Comparison of ENCODE assay signal across 1 cellular context in the genomic region with DNA sequence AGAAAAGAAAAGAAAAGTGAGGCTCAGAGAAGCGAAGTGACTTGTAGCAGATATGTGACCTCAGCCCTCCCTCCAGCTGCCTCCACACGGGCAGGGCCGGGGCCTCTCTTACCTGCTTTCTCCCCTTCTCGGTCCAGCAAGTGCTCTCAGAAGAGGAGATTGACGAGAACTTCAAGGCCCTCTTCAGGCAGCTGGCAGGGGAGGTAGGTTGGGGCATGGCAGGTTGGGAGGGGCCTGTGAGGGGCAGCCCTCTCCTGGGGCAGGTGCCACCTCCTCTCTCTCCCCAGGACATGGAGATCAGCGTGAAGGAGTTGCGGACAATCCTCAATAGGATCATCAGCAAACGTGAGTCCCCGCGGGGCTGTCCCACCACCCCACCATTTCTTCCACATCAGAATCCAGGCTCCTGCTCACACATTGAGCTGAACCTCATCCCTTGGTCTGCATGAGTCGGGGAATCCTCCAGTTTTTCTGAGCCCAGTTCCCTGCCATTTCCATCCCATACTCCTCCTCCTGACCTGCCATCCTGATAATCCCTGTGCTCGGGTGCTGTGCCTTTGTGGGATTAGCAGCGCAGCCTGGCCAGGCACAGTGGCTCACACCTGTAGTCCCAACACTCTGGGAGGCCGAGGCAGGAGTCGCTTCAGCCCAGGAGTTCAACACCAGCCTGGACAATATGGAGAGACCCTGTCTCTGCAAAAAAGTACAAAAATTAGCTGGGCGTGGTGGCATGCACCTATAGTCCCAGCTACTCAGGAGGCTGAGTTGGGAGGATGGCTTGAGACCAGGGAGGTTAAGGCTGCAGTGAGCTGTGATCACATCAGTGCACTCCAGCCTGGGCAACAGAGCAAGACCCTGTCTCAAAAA.
TF ChIP-seq lines count a peak whose summit lies in the region.

No MANE protein-coding gene starts in this region.

TF ChIP-seq in WTC11, 78 proteins besides CTCF, POLR2A, EP300 and RAD21 (continued from another document):
- TF ChIP-seq, protein P1, sequence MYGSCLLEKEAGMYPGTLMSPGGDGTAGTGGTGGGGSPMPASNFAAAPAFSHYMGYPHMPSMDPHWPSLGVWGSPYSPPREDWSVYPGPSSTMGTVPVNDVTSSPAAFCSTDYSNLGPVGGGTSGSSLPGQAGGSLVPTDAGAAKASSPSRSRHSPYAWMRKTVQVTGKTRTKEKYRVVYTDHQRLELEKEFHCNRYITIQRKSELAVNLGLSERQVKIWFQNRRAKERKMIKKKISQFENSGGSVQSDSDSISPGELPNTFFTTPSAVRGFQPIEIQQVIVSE (CRISPR knock-in tag; IDR thresholded peaks at IDR 0.05; ENCODE audit: borderline replicate concordance): no peak
- TF ChIP-seq SMAD4 (CRISPR knock-in tag; IDR thresholded peaks at IDR 0.05): no peak
- no peak for TF ChIP-seq ZNF317 (CRISPR knock-in tag; IDR thresholded peaks at IDR 0.05; ENCODE audit: borderline replicate concordance, low read depth)
- no peak for TF ChIP-seq NFYB (CRISPR knock-in tag; conservative IDR thresholded peaks at IDR 0.05; ENCODE audit: low read depth)
- TF ChIP-seq, protein P2, sequence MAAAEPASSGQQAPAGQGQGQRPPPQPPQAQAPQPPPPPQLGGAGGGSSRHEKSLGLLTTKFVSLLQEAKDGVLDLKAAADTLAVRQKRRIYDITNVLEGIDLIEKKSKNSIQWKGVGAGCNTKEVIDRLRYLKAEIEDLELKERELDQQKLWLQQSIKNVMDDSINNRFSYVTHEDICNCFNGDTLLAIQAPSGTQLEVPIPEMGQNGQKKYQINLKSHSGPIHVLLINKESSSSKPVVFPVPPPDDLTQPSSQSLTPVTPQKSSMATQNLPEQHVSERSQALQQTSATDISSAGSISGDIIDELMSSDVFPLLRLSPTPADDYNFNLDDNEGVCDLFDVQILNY (CRISPR knock-in tag; IDR thresholded peaks at IDR 0.05): no peak
- TF ChIP-seq, protein P3, sequence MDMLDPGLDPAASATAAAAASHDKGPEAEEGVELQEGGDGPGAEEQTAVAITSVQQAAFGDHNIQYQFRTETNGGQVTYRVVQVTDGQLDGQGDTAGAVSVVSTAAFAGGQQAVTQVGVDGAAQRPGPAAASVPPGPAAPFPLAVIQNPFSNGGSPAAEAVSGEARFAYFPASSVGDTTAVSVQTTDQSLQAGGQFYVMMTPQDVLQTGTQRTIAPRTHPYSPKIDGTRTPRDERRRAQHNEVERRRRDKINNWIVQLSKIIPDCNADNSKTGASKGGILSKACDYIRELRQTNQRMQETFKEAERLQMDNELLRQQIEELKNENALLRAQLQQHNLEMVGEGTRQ (CRISPR knock-in tag; IDR thresholded peaks at IDR 0.05): no peak
- TF ChIP-seq ATF1 (CRISPR knock-in tag; IDR thresholded peaks at IDR 0.05): no peak
- TF ChIP-seq TCF7 (CRISPR knock-in tag; IDR thresholded peaks at IDR 0.05; ENCODE audit: low read depth): no peak
- TF ChIP-seq EMX1 (CRISPR knock-in tag; IDR thresholded peaks at IDR 0.05): no peak
- TF ChIP-seq NR1H2 (CRISPR knock-in tag; IDR thresholded peaks at IDR 0.05): no peak
- TF ChIP-seq, protein P4, sequence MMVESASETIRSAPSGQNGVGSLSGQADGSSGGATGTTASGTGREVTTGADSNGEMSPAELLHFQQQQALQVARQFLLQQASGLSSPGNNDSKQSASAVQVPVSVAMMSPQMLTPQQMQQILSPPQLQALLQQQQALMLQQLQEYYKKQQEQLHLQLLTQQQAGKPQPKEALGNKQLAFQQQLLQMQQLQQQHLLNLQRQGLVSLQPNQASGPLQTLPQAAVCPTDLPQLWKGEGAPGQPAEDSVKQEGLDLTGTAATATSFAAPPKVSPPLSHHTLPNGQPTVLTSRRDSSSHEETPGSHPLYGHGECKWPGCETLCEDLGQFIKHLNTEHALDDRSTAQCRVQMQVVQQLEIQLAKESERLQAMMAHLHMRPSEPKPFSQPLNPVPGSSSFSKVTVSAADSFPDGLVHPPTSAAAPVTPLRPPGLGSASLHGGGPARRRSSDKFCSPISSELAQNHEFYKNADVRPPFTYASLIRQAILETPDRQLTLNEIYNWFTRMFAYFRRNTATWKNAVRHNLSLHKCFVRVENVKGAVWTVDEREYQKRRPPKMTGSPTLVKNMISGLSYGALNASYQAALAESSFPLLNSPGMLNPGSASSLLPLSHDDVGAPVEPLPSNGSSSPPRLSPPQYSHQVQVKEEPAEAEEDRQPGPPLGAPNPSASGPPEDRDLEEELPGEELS (CRISPR knock-in tag; IDR thresholded peaks at IDR 0.05): no peak
- no peak for TF ChIP-seq NFATC4 (CRISPR knock-in tag; IDR thresholded peaks at IDR 0.05)
- no peak for TF ChIP-seq CREM (CRISPR knock-in tag; IDR thresholded peaks at IDR 0.05)
- TF ChIP-seq CREB1 (CRISPR knock-in tag; IDR thresholded peaks at IDR 0.05): no peak
- TF ChIP-seq, protein P5, sequence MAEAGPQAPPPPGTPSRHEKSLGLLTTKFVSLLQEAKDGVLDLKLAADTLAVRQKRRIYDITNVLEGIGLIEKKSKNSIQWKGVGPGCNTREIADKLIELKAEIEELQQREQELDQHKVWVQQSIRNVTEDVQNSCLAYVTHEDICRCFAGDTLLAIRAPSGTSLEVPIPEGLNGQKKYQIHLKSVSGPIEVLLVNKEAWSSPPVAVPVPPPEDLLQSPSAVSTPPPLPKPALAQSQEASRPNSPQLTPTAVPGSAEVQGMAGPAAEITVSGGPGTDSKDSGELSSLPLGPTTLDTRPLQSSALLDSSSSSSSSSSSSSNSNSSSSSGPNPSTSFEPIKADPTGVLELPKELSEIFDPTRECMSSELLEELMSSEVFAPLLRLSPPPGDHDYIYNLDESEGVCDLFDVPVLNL (CRISPR knock-in tag; IDR thresholded peaks at IDR 0.05; ENCODE audit: borderline replicate concordance, low read depth): no peak
